In genomic region chr16:85080923-85081498, GRCh38 we compare ENCODE assay signal across 1 cellular context.
TF ChIP-seq lines count a peak whose summit lies in the region.

No MANE protein-coding gene starts in this region.

TF ChIP-seq in HepG2, 621 proteins besides CTCF, POLR2A, EP300 and RAD21:
- 0 out of 2 replicates have a peak, but pooled peaks have one; percentile 32 for TF ChIP-seq DZIP1 (CRISPR knock-in tag; IDR thresholded peaks at IDR 0.05)
- TF ChIP-seq REPIN1 (CRISPR knock-in tag; IDR thresholded peaks at IDR 0.05; ENCODE audit: borderline replicate concordance, low read depth), result no peak
